ENCODE assay signal across 13 cellular contexts in the genomic region with DNA sequence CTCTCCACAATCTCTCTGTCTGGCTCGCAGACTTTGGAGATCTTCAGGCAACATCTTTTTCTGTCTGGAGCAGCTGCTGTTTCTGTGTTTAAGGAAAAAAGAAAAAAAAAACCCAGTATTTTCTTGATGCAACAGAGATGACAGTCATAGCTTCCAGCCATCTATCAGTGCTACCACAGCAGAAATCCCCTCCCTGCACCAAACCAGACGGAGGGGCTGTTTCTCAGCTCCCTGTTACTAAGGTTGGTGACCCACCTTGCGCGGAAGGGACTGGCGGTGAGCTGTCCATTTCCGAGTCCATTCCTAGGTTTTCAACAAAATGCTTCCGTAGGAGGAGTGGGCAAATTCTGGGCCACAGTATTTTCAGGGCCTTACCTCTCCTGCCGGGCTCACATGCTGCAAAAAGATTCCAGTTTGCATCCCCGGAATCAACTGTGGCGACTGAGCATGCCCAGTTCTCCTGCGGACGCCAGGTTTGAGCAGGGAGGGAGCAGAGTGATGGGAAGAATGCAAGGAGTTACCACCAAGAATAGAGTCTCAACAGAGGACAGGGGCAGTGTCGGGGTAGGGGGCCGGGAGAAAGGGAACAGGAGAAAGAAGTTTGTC. TPM values are rescaled to one million over a fixed set of nuclear protein-coding genes. Genes with fewer than 3 reads are reported as not detected.
DNase-seq lines count a peak whose midpoint lies in the region; ATAC-seq and TF ChIP-seq lines count a peak whose summit lies in the region.
"Had no signal": no experiment of that assay in that cellular context is flagged by ENCODE, and none has a peak within 500 bp of the region (broad histone marks: within the 10 kb centered on the region; RNA-seq: fewer than 3 reads in every experiment).

No MANE protein-coding gene starts in this region.

- TF ChIP-seq CTCF in nephron progenitor cell (IDR thresholded peaks at IDR 0.05) (no peak), right atrium auricular region (IDR thresholded peaks at IDR 0.05) (no peak), tibial nerve (IDR thresholded peaks at IDR 0.05) (no peak)

- peak; percentile 36 for DNase-seq in D341Med (ENCODE audit: low spot score)
- peak; percentile 6 for DNase-seq in NCI-H524 treated with DMSO at 0.1 percent for 48 hours (lab: John Stamatoyannopoulos, UW)
- DNase-seq in ecto neural progenitor cell (ENCODE audit: low spot score), result peak; percentile 75
- DNase-seq in nephron progenitor cell, result peak; percentile 46
- no peak for DNase-seq in GDM1 (lab: John Stamatoyannopoulos, UW)
- no peak for DNase-seq in right atrium auricular region (ENCODE audit: low spot score)
- DNase-seq in tibial nerve (ENCODE audit: low spot score in 2 of 2), result no peak
- DNase-seq: NCI-H187; stimulated activated CD4-positive, alpha-beta T cell treated with anti-CD3 and anti-CD28 coated beads, Interleukin-2, amount 100 ng/mL, for 24 hours; SW 1271 had no signal

- H3K9me3 ChIP-seq in right atrium auricular region (no peaks in the 10 kb centered on the region), tibial nerve (no peaks in the 10 kb centered on the region)

- H3K36me3 ChIP-seq in right atrium auricular region, result no peaks in the 10 kb centered on the region
- H3K36me3 ChIP-seq in tibial nerve, result no peaks in the 10 kb centered on the region

- no peaks in the 10 kb centered on the region for H3K9me3 Mint-ChIP-seq in nephron progenitor cell

- no peaks in the 10 kb centered on the region for H3K36me3 Mint-ChIP-seq in nephron progenitor cell (ENCODE audit: low read depth)

- H3K27ac ChIP-seq in right atrium auricular region (no peak overlapping the region), tibial nerve (no peak overlapping the region)

- peak overlapping the region; percentile 80 for H3K4me3 Mint-ChIP-seq in nephron progenitor cell

- H3K27me3 ChIP-seq in right atrium auricular region, result peaks cover 0 to 6% of the 10 kb centered on the region in 2 donors
- peaks cover 0 to 23% of the 10 kb centered on the region in 2 donors for H3K27me3 ChIP-seq in tibial nerve

- no peak for ATAC-seq in GM19395 (IDR thresholded peaks at IDR 0.05; ENCODE audit: unreplicated experiment)
- ATAC-seq: esophagus mucosa, HCT116 had no signal

- H3K27ac Mint-ChIP-seq in nephron progenitor cell, result no peak overlapping the region

- H3K4me1 Mint-ChIP-seq in nephron progenitor cell, result peaks cover 13% of the 10 kb centered on the region

- no peak for TF ChIP-seq POLR2A in tibial nerve (IDR thresholded peaks at IDR 0.05)

- no peaks in the 10 kb centered on the region for H3K4me1 ChIP-seq in right atrium auricular region
- H3K4me1 ChIP-seq in tibial nerve, result peaks cover 0 to 11% (median 0%) of the 10 kb centered on the region in 4 donors

- no peak for TF ChIP-seq EP300 in tibial nerve (IDR thresholded peaks at IDR 0.05)

- 4 to 5% methylated on average over 14 of the region's 14 CpGs for WGBS in tibial nerve, 2 donors

- H3K27me3 Mint-ChIP-seq in nephron progenitor cell (ENCODE audit: low read depth, poor library complexity), result peaks cover 56% of the 10 kb centered on the region

- H3K4me3 ChIP-seq in right atrium auricular region (no peak overlapping the region), tibial nerve (no peak overlapping the region)

RNA-seq across cellular contexts. Expression of gene SLC4A10, which starts 1.2 kb away (rescaled TPM):
- total RNA-seq in right atrium auricular region, result not detected
- total RNA-seq in tibial nerve, result under 1 TPM in 1 of 4 donors, not detected in 3; 0.22 TPM

Comparison
In these comparisons a context has a peak if more than half of its experiments do, and no peak if none do; other contexts are left out.
1. DNase-seq: peak in D341Med (single experiment), NCI-H524 treated with DMSO at 0.1 percent for 48 hours (single experiment), ecto neural progenitor cell (single experiment) and nephron progenitor cell (single experiment); none in GDM1 (single experiment), right atrium auricular region (single experiment) and tibial nerve (0 of 2).